Comparison of ENCODE assay signal across 8 cellular contexts in the genomic region with DNA sequence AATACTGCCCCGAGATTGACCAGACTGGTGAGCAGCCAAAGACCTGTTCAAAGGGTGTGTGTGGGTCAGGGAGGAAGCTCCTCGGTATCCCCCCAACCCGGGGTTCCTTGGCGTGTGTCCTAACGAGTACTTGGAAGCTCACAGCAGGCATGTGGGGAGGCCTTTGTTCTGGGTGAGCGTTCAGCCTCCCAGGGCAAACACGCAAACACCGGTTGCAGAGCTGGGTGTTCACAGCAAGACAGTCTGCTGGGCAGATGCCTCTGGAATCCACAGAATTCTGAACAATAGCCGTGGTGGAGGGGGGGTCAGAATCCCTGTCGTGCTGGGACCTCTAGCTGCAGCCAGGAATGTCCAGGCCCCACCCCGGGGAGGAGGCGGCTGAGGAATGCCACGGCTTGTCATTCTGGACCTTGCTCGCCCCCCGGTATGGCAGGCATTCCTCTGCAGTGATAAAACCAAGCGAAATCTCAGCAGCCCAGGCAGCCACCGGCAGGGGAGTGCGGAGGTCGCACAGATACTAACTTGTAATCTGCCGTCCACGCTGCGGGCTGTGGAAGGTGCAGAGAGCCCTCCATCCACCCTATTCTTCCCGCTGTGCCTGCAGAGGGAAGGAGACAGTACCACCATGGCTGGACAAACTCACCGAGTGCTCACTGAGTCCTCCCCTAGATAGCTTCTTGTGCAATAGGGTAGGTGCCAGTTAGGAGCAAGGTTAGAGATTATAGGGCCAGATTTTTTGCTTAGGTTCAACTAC.
A peak's percentile ranks its signal among the peaks of the same experiment; 100 is the strongest.
DNase-seq lines count a peak whose midpoint lies in the region; ATAC-seq, FAIRE-seq and TF ChIP-seq lines count a peak whose summit lies in the region.
"Not testable (repeated sequence)": the region's sequence is repeated elsewhere in the genome, so short reads cannot be mapped to it uniquely, and the experiment has no call there.

No MANE protein-coding gene starts in this region.

- not testable (repeated sequence) for H3K9me3 ChIP-seq in K562 (replicated peaks; ENCODE audit: control insufficient read depth, insufficient read depth, low read depth, low read length); left lung; transverse colon

- not testable (repeated sequence) for H3K4me2 ChIP-seq in K562 (ENCODE audit: insufficient read depth, low read length)

- not testable (repeated sequence) for H4K20me1 ChIP-seq in K562 (replicated peaks; ENCODE audit: control insufficient read depth, insufficient read depth, low read length)

- not testable (repeated sequence) for H3K36me3 Mint-ChIP-seq in glutamatergic neuron (ENCODE audit: unreplicated experiment)

- H3K9me1 ChIP-seq in K562 (ENCODE audit: control insufficient read depth, insufficient read depth, low read length), result not testable (repeated sequence)

- CTCF ChIA-PET in K562 (lab: Yijun Ruan, JAX; ENCODE audit: low intra/inter-chr PET ratio), result not testable (repeated sequence)

- H3K9me3 Mint-ChIP-seq in glutamatergic neuron (ENCODE audit: unreplicated experiment), result not testable (repeated sequence)

- TF ChIP-seq EP300 in K562 (IDR thresholded peaks at IDR 0.05; ENCODE audit: low read length); transverse colon (IDR thresholded peaks at IDR 0.05; ENCODE audit: low read depth): not testable (repeated sequence)

- TF ChIP-seq RAD21 in K562 (CRISPR knock-in tag; conservative IDR thresholded peaks at IDR 0.05 in 1 of 2, IDR thresholded peaks at IDR 0.05 in 1 of 2), result not testable (repeated sequence)

- not testable (repeated sequence) for H3K4me3 ChIP-seq in K562, left lung, transverse colon

- intact Hi-C loops in K562 (cut with micrococcal nuclease); left lung (cut with DNase I); transverse colon (cut with DNase I; ENCODE audit: low total_unique reads): not testable (repeated sequence)

- H3K4me3 Mint-ChIP-seq in glutamatergic neuron (ENCODE audit: unreplicated experiment), result peak overlapping the region; percentile 76

- not testable (repeated sequence) for BruUV-seq in K562 (replicated peaks; lab: Mats Ljungman, UMichigan)

- in situ Hi-C loops in K562 (cut with MboI); transverse colon (cut with MboI; ENCODE audit: low pct_ligation_motif_present in 1 of 4, low pct_unique_long_range_greater_than_20kb in 1 of 4, low sequenced_read_pairs in 3 of 4): not testable (repeated sequence)

- not testable (repeated sequence) for H3K27ac ChIP-seq in K562 (ENCODE audit: extremely low read depth, low read depth, low read length); left lung
- H3K27ac ChIP-seq in transverse colon, result peak overlapping the region; percentile 89 to 96 (median 90)

- WGBS in K562 (ENCODE audit: insufficient coverage, low coverage, missing lambda C conversion rate), result 56% methylated on average over 17 of the region's 24 CpGs
- 65% methylated on average over 24 of the region's 24 CpGs; no CpG with 5 or more reads in 1 of the 2 donors for WGBS in transverse colon (ENCODE audit: low coverage in 1 of 2), 2 donors

- not testable (repeated sequence) for H3K27me3 ChIP-seq in K562 (ENCODE audit: control insufficient read depth in 2 of 2, insufficient read depth in 2 of 2, low read length in 2 of 2); left lung; transverse colon

- peak; percentile 37 for ATAC-seq in SK-N-SH treated with all-trans-retinoic acid at 6 μM for 48 hours
- not testable (repeated sequence) for ATAC-seq in K562, left lung

- peaks cover 14% of the 10 kb centered on the region for H3K27me3 Mint-ChIP-seq in glutamatergic neuron (ENCODE audit: unreplicated experiment)

- POLR2A ChIA-PET in K562 (lab: Yijun Ruan, JAX), result interaction anchor here (0.7 kb wide), 1 partner anchor 328 kb away, joined by 3 read pairs; no protein-coding TSS in a partner anchor

- not testable (repeated sequence) for TF ChIP-seq POLR2A in K562 (conservative IDR thresholded peaks at IDR 0.05); transverse colon (IDR thresholded peaks at IDR 0.05)

- peak overlapping the region; percentile 32; the same call in 1 of the 2 replicates for H2AFZ ChIP-seq in K562 (ENCODE audit: low read depth, low read length)

- H3K4me1 ChIP-seq in K562 (replicated peaks in 1 of 2; ENCODE audit: control insufficient read depth in 2 of 2, insufficient read depth in 2 of 2, low read length in 2 of 2) (peaks cover 21 to 42% of the 10 kb centered on the region in 2 experiments; a peak in 4 of 5 replicates), left lung (peaks cover 6 to 23% of the 10 kb centered on the region in 2 donors), transverse colon (peaks cover 0 to 19% (median 3%) of the 10 kb centered on the region in 4 donors)

- FAIRE-seq in K562 (lab: Jason Lieb, UNC), result not testable (repeated sequence)

- peaks cover 31% of the 10 kb centered on the region for H3K79me2 ChIP-seq in K562 (ENCODE audit: control insufficient read depth, insufficient read depth, low read length)

- DNase-seq in Daoy (ENCODE audit: low read depth) (peak; percentile 41), M059J (ENCODE audit: low read depth) (peak; percentile 41), glutamatergic neuron (peak; percentile 66), left lung (peak; percentile 32 to 78), pons (ENCODE audit: low spot score) (peak; percentile 68), transverse colon (peak; percentile 30)
- DNase-seq in K562 (ENCODE audit: extremely low read depth in 1 of 4, low spot score in 3 of 4), result not testable (repeated sequence)

- not testable (repeated sequence) for H3K36me3 ChIP-seq in K562 (ENCODE audit: control insufficient read depth, insufficient read depth, low read length); left lung; transverse colon

- H3K4me1 Mint-ChIP-seq in glutamatergic neuron (ENCODE audit: low read depth, unreplicated experiment), result peaks cover 16% of the 10 kb centered on the region

- peak overlapping the region; percentile 93 for H3K27ac Mint-ChIP-seq in glutamatergic neuron (ENCODE audit: unreplicated experiment)

- H3K9ac ChIP-seq in K562 (ENCODE audit: insufficient read depth in 1 of 2, low read depth in 2 of 2, low read length in 2 of 2), result peak overlapping the region in 1 of 2 experiments; percentile 87; a peak in 1 of 4 replicates

- TF ChIP-seq CTCF in K562 (IDR thresholded peaks at IDR 0.05 in 2 of 3, conservative IDR thresholded peaks at IDR 0.05 in 1 of 3; ENCODE audit: insufficient read depth in 2 of 3, low read depth in 1 of 3, low read length in 3 of 3); glutamatergic neuron (IDR thresholded peaks at IDR 0.05; ENCODE audit: partially characterized antibody, unreplicated experiment); left lung (IDR thresholded peaks at IDR 0.05): not testable (repeated sequence)
- peak in 1 of 5 experiments; percentile 16 for TF ChIP-seq CTCF in transverse colon (IDR thresholded peaks at IDR 0.05)

TF ChIP-seq in SK-N-SH treated with all-trans-retinoic acid at 6 μM for 48 hours, 23 proteins besides CTCF, POLR2A, EP300 and RAD21 (continues in another document):
- TF ChIP-seq ISL1 (CRISPR knock-in tag; IDR thresholded peaks at IDR 0.05) (peak; percentile 19; the same call in 1 of the 2 replicates), GLIS3 (CRISPR knock-in tag; IDR thresholded peaks at IDR 0.05) (0 out of 2 replicates have a peak, but pooled peaks have one; percentile 3), CSDC2 (CRISPR knock-in tag; IDR thresholded peaks at IDR 0.05) (peak; percentile 32; the same call in 1 of the 2 replicates)
- TF ChIP-seq, protein P1, sequence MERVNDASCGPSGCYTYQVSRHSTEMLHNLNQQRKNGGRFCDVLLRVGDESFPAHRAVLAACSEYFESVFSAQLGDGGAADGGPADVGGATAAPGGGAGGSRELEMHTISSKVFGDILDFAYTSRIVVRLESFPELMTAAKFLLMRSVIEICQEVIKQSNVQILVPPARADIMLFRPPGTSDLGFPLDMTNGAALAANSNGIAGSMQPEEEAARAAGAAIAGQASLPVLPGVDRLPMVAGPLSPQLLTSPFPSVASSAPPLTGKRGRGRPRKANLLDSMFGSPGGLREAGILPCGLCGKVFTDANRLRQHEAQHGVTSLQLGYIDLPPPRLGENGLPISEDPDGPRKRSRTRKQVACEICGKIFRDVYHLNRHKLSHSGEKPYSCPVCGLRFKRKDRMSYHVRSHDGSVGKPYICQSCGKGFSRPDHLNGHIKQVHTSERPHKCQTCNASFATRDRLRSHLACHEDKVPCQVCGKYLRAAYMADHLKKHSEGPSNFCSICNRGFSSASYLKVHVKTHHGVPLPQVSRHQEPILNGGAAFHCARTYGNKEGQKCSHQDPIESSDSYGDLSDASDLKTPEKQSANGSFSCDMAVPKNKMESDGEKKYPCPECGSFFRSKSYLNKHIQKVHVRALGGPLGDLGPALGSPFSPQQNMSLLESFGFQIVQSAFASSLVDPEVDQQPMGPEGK (CRISPR knock-in tag; IDR thresholded peaks at IDR 0.05; ENCODE audit: borderline replicate concordance), result peak; percentile 95

TF ChIP-seq in K562, 482 proteins besides CTCF, POLR2A, EP300 and RAD21:
- TF ChIP-seq RBFOX2 (IDR thresholded peaks at IDR 0.05; ENCODE audit: low read depth, low read length) (0 out of 2 replicates have a peak, but pooled peaks have one; percentile 30), KDM1A (IDR thresholded peaks at IDR 0.05) (peak; percentile 77 to 85; a peak in 3 of 4 replicates)
